12 cellular contexts compared by ENCODE assay signal in genomic region chr10:103652599-103653281, GRCh38.
DNase-seq lines count a peak whose midpoint lies in the region; ATAC-seq and TF ChIP-seq lines count a peak whose summit lies in the region.
"Had no signal": no experiment of that assay in that cellular context is flagged by ENCODE, and none has a peak within 500 bp of the region (broad histone marks: within the 10 kb centered on the region; RNA-seq: fewer than 3 reads in every experiment).

No MANE protein-coding gene starts in this region.

- TF ChIP-seq EP300 in gastroesophageal sphincter (IDR thresholded peaks at IDR 0.05), result no peak

- H4K20me1 ChIP-seq in osteoblast (ENCODE audit: insufficient read depth, low read length), result peaks cover 58% of the 10 kb centered on the region

- 43 to 54% methylated on average over 5 to 8 of the region's 15 CpGs for WGBS in gastroesophageal sphincter (ENCODE audit: low coverage in 1 of 2), 2 donors

- H3K27me3 ChIP-seq in gastroesophageal sphincter (no peaks in the 10 kb centered on the region), osteoblast (ENCODE audit: insufficient read depth, low read length) (no peaks in the 10 kb centered on the region)

- H3K4me2 ChIP-seq in osteoblast (ENCODE audit: insufficient read depth, low read length), result peak overlapping the region; percentile 3

- peak overlapping the region in 3 of 4 donors; percentile 49 to 76 (median 67) for H3K27ac ChIP-seq in gastroesophageal sphincter
- peak overlapping the region; percentile 51 for H3K27ac ChIP-seq in osteoblast (ENCODE audit: low read depth, low read length)
- H3K27ac ChIP-seq: C4-2B had no signal

- ATAC-seq in gastroesophageal sphincter, result peak; percentile 49
- no peak for ATAC-seq in omental fat pad (ENCODE audit: low FRiP score)

- H2AFZ ChIP-seq in osteoblast (ENCODE audit: low read length), result no peak overlapping the region

- H3K4me1 ChIP-seq in gastroesophageal sphincter, result peaks cover 4 to 82% (median 48%) of the 10 kb centered on the region in 3 donors
- peaks cover 58% of the 10 kb centered on the region for H3K4me1 ChIP-seq in osteoblast (ENCODE audit: insufficient read depth, low read length)

- H3K36me3 ChIP-seq in gastroesophageal sphincter, result peaks cover 0 to 45% of the 10 kb centered on the region in 2 donors
- H3K36me3 ChIP-seq in osteoblast (ENCODE audit: insufficient read depth, low read length), result peaks cover 44% of the 10 kb centered on the region

- DNase-seq in COR-L47 (lab: John Stamatoyannopoulos, UW) (peak; percentile 60), NCI-H345 (lab: John Stamatoyannopoulos, UW) (peak; percentile 70), osteoblast (ENCODE audit: insufficient read length, low spot score, missing footprints) (no peak), NCI-H1105 treated with DMSO at 0.1 percent for 48 hours (lab: John Stamatoyannopoulos, UW) (no peak), NCI-H1694 treated with DMSO at 0.1 percent for 48 hours (lab: John Stamatoyannopoulos, UW) (no peak), HPDE6-E6E7 (ENCODE audit: extremely low spot score) (no peak), omental fat pad (ENCODE audit: low spot score) (no peak)
- DNase-seq: naive B cell, NCI-H187, T1000 had no signal

- H3K9me3 ChIP-seq in gastroesophageal sphincter (peaks cover 0 to 8% (median 0%) of the 10 kb centered on the region in 3 donors), osteoblast (ENCODE audit: low read depth, low read length) (peaks cover 2% of the 10 kb centered on the region)

- TF ChIP-seq CTCF in gastroesophageal sphincter (IDR thresholded peaks at IDR 0.05) (no peak), osteoblast (IDR thresholded peaks at IDR 0.05; ENCODE audit: extremely low read depth, low read depth, low read length) (no peak), omental fat pad (IDR thresholded peaks at IDR 0.05) (no peak)

- H3K4me3 ChIP-seq in gastroesophageal sphincter (no peak overlapping the region), osteoblast (ENCODE audit: insufficient read depth, low read length) (no peak overlapping the region)

- H3K79me2 ChIP-seq in osteoblast (ENCODE audit: insufficient read depth, low read length), result peaks cover 96% of the 10 kb centered on the region

- no peak for TF ChIP-seq POLR2A in gastroesophageal sphincter (IDR thresholded peaks at IDR 0.05)

Comparison
In these comparisons a context has a peak if more than half of its experiments do, and no peak if none do; other contexts are left out.
1. DNase-seq: peak in COR-L47 (single experiment) and NCI-H345 (single experiment); none in osteoblast (single experiment), NCI-H1105 treated with DMSO at 0.1 percent for 48 hours (single experiment), NCI-H1694 treated with DMSO at 0.1 percent for 48 hours (single experiment), HPDE6-E6E7 (single experiment) and omental fat pad (single experiment).